Comparison of ENCODE assay signal across 8 cellular contexts in the genomic region with DNA sequence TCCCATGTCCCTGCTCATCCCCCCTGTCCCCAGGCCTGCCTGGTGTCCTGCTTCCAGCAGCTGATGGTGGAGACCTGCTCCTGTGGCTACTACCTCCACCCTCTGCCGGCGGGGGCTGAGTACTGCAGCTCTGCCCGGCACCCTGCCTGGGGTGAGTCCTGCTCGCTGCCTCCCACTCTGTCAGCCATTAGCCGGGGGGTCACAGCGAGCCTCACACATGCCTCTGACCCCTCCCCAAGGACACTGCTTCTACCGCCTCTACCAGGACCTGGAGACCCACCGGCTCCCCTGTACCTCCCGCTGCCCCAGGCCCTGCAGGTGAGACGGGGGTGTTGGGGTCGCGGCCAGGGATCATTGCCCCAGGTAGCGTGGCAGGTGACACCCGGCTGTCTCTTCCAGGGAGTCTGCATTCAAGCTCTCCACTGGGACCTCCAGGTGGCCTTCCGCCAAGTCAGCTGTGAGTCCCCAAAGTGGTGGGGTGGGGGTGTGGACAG. TPM values are rescaled to one million over a fixed set of nuclear protein-coding genes. Genes with fewer than 3 reads are reported as not detected.
DNase-seq lines count a peak whose midpoint lies in the region; ATAC-seq, FAIRE-seq and TF ChIP-seq lines count a peak whose summit lies in the region.

No MANE protein-coding gene starts in this region.

- ATAC-seq in GM12878 (peak; percentile 76), GM18873 (IDR thresholded peaks at IDR 0.05; ENCODE audit: low FRiP score, unreplicated experiment) (no peak)

- FAIRE-seq in GM12878 (lab: Jason Lieb, UNC): peak; percentile 77

- no peak overlapping the region for H2AFZ ChIP-seq in GM12878 (ENCODE audit: control insufficient read depth, low read depth, low read length)

- H3K9me3 ChIP-seq in CD8-positive, alpha-beta memory T cell (ENCODE audit: low read length): no peaks in the 10 kb centered on the region
- no peaks in the 10 kb centered on the region for H3K9me3 ChIP-seq in GM12878 (replicated peaks; ENCODE audit: control insufficient read depth, insufficient read depth, low read length)

- no peaks in the 10 kb centered on the region for H3K4me1 ChIP-seq in CD8-positive, alpha-beta memory T cell (ENCODE audit: insufficient read depth, low read length)
- H3K4me1 ChIP-seq in GM12878 (ENCODE audit: control insufficient read depth, insufficient read depth, low read length): no peaks in the 10 kb centered on the region

- H3K27me3 Mint-ChIP-seq in CD8-positive, alpha-beta memory T cell: no peaks in the 10 kb centered on the region

- no peaks in the 10 kb centered on the region for H3K9me3 Mint-ChIP-seq in CD8-positive, alpha-beta memory T cell

- H3K27ac Mint-ChIP-seq in CD8-positive, alpha-beta memory T cell: no peak overlapping the region

- in situ Hi-C loops in GM12878 (cut with MboI): no loop called here

- H3K9ac ChIP-seq in GM12878 (ENCODE audit: control insufficient read depth, insufficient read depth, low read length): no peak overlapping the region

- POLR2A ChIA-PET in CD8-positive, alpha-beta memory T cell (lab: Charles Lee): no interaction called here
- POLR2A ChIA-PET in GM12878 (lab: Charles Lee): no interaction called here

- H4K20me1 ChIP-seq in GM12878 (ENCODE audit: control insufficient read depth, insufficient read depth): no peaks in the 10 kb centered on the region

- H3K4me3 ChIP-seq in CD8-positive, alpha-beta memory T cell (ENCODE audit: low read length): no peak overlapping the region
- H3K4me3 ChIP-seq in GM12878: no peak overlapping the region
- H3K4me3 ChIP-seq in kidney epithelial cell (ENCODE audit: low read depth, low read length): no peak overlapping the region

- H3K36me3 Mint-ChIP-seq in CD8-positive, alpha-beta memory T cell: no peaks in the 10 kb centered on the region

- TF ChIP-seq POLR2A in GM12878 (IDR thresholded peaks at IDR 0.05; ENCODE audit: low read depth, low read length): no peak

- RAD21 ChIA-PET in GM12878 (lab: Charles Lee; ENCODE audit: unreplicated experiment): interaction anchor here (0.6 to 3.1 kb wide), 6 partner anchors 40 to 308 kb away, joined by 3 to 63 read pairs (median 10); no protein-coding TSS in a partner anchor

- no peaks in the 10 kb centered on the region for H3K27me3 ChIP-seq in CD8-positive, alpha-beta memory T cell (ENCODE audit: insufficient read depth, low read length, poor library complexity, severe bottlenecking)
- no peaks in the 10 kb centered on the region for H3K27me3 ChIP-seq in GM12878 (replicated peaks in 1 of 2; ENCODE audit: control insufficient read depth in 2 of 2, insufficient read depth in 2 of 2, low read length in 1 of 2)
- peaks cover 28% of the 10 kb centered on the region for H3K27me3 ChIP-seq in kidney epithelial cell (ENCODE audit: control insufficient read depth, insufficient read depth, low read length)

- H3K4me1 Mint-ChIP-seq in CD8-positive, alpha-beta memory T cell: peaks cover 0 to 4% (median 0%) of the 10 kb centered on the region in 3 donors

- no peak for TF ChIP-seq EP300 in GM12878 (IDR thresholded peaks at IDR 0.05; ENCODE audit: borderline replicate concordance in 1 of 2, control insufficient read depth in 1 of 2, low read depth in 2 of 2, low read length in 2 of 2)

- DNase-seq in CD8-positive, alpha-beta memory T cell: peak in 4 of 5 donors; percentile 36 to 67 (median 58)
- DNase-seq in HuH-7.5 (ENCODE audit: low spot score) (peak; percentile 96), T-helper 9 cell (peak; percentile 49), GM12878 (ENCODE audit: low read depth, low spot score) (no peak), kidney epithelial cell (ENCODE audit: low read depth) (no peak), posterior vena cava (ENCODE audit: low spot score) (no peak)
- DNase-seq in stimulated activated CD8-positive, alpha-beta memory T cell treated with anti-CD3 and anti-CD28 coated beads, Interleukin-7, amount 100 ng/mL, for 24 hours (ENCODE audit: low read depth): peak; percentile 47

- CTCF ChIA-PET in CD8-positive, alpha-beta memory T cell (lab: Charles Lee): interaction anchor here (1.6 to 2.7 kb wide), 2 partner anchors 10 to 169 kb away, joined by 6 to 52 read pairs; no protein-coding TSS in a partner anchor
- CTCF ChIA-PET in GM12878 (lab: Yijun Ruan, JAX): interaction anchor here (0.9 to 2.7 kb wide), 9 partner anchors 16 to 384 kb away, joined by 4 to 57 read pairs (median 5); partner anchors contain the start of gene UBE2J2

- no peak overlapping the region for H3K4me3 Mint-ChIP-seq in CD8-positive, alpha-beta memory T cell

- H3K27ac ChIP-seq in CD8-positive, alpha-beta memory T cell (ENCODE audit: low read depth, low read length): no peak overlapping the region
- no peak overlapping the region for H3K27ac ChIP-seq in GM12878 (ENCODE audit: control insufficient read depth, insufficient read depth)

- H3K36me3 ChIP-seq in CD8-positive, alpha-beta memory T cell (ENCODE audit: insufficient read depth, low read length): no peaks in the 10 kb centered on the region
- H3K36me3 ChIP-seq in GM12878 (ENCODE audit: control insufficient read depth in 2 of 2, insufficient read depth in 2 of 2, low read length in 1 of 2) (no peaks in the 10 kb centered on the region), kidney epithelial cell (ENCODE audit: control insufficient read depth, insufficient read depth, low read length) (no peaks in the 10 kb centered on the region)

- SMC1A ChIA-PET in GM12878 (lab: Charles Lee; ENCODE audit: uncharacterized antibody, unreplicated experiment): interaction anchor here (0.6 to 2.8 kb wide), 2 partner anchors 40 to 168 kb away, joined by 4 to 23 read pairs; no protein-coding TSS in a partner anchor

- no peaks in the 10 kb centered on the region for H3K79me2 ChIP-seq in GM12878 (ENCODE audit: control insufficient read depth, insufficient read depth, low read length)

- H3K4me2 ChIP-seq in GM12878 (ENCODE audit: control insufficient read depth, insufficient read depth): no peak overlapping the region

- WGBS in GM12878 (ENCODE audit: insufficient coverage, insufficient replicate concordance, low lambda C conversion rate, missing lambda C conversion rate): 65% methylated on average over 15 of the region's 15 CpGs

- peak; percentile 59 to 78 (median 68) for TF ChIP-seq CTCF in GM12878 (IDR thresholded peaks at IDR 0.05 in 2 of 3, conservative IDR thresholded peaks at IDR 0.05 in 1 of 3; ENCODE audit: control insufficient read depth in 2 of 3, extremely low read depth in 1 of 3, insufficient read depth in 1 of 3, low read depth in 3 of 3, low read length in 3 of 3)
- peak; percentile 78 for TF ChIP-seq CTCF in kidney epithelial cell (IDR thresholded peaks at IDR 0.05; ENCODE audit: insufficient read depth, low read length, poor library complexity, severe bottlenecking)

- TF ChIP-seq RAD21 in GM12878 (IDR thresholded peaks at IDR 0.05; ENCODE audit: insufficient read depth, low read depth, low read length): peak; percentile 38; the same call in 1 of the 2 replicates

- BruUV-seq in GM12878 (replicated peaks; lab: Mats Ljungman, UMichigan): no TSS peak

- intact Hi-C loops in GM12878 (cut with micrococcal nuclease; ENCODE audit: unreplicated experiment) (loop anchor here (2.0 kb wide), 2 partner anchors 167 to 257 kb away; no protein-coding TSS in a partner anchor), posterior vena cava (cut with DNase I) (loop anchor here (1.0 to 5.0 kb wide), 2 partner anchors 167 to 168 kb away; no protein-coding TSS in a partner anchor)

RNA-seq across cellular contexts. Expression of gene SCNN1D, which starts 10.0 kb away (rescaled TPM):
- total RNA-seq in CD8-positive, alpha-beta memory T cell: 1 to 10 TPM; 2.9 to 5.0 TPM
- 0.09 TPM for polyA plus RNA-seq in CD8-positive, alpha-beta memory T cell
- 1.4 and 1.6 TPM in 2 replicates for total RNA-seq in GM12878 (2013; cell fraction: nucleolus; rRNA removed)
- total RNA-seq in GM12878 (2014; rRNA removed) (0.60 and 0.85 TPM in 2 replicates), GM12878 (2014; rRNA removed; fragmentation: Illumina TruSeq; extraction: Trizol) (0.13 and 0.41 TPM in 2 replicates), GM12878 (2021) (1.9 and 2.3 TPM in 2 replicates), kidney epithelial cell (0.46 and 0.62 TPM in 2 replicates), posterior vena cava (1 to 10 TPM; 1.8 to 6.1 TPM)
- 0.21 TPM for polyA plus RNA-seq in GM12878 (2011; ENCODE audit: low read depth)
- polyA plus RNA-seq in GM12878 (2011; rRNA removed) (0.10 and 0.18 TPM in 2 replicates), GM12878 (2014; fragmentation: Illumina TruSeq; extraction: Trizol) (0.06 TPM in 1 of 2 replicates, not detected in the other), GM12878 (2014; fragmentation: Nextera tagmentation; extraction: Ambion mirVana) (under 1 TPM in 1 of 2 experiments, not detected in 1; 0.07 TPM), GM12878 (2014; rRNA removed) (2.0 and 2.3 TPM in 2 replicates), GM12878 (2016; fragmentation: Nextera tagmentation; extraction: Ambion mirVana) (under 1 TPM; 0.11 to 0.62 TPM)
- polyA plus RNA-seq in GM12878 (2011; cell fraction: cytosol; rRNA removed): 0.21 and 0.59 TPM in 2 replicates
- polyA plus RNA-seq in GM12878 (2011; cell fraction: nucleus; rRNA removed): 8.3 and 8.4 TPM in 2 replicates
- 2.0 and 2.1 TPM in 2 replicates for polyA plus RNA-seq in GM12878 (2012)
- polyA minus RNA-seq in GM12878 (2011; rRNA and poly(A)+ RNA removed): 0.31 TPM in 1 of 2 replicates, not detected in the other
- not detected in 2 replicates for polyA minus RNA-seq in GM12878 (2011; cell fraction: cytosol; rRNA and poly(A)+ RNA removed)
- 0.85 and 0.96 TPM in 2 replicates for polyA minus RNA-seq in GM12878 (2011; cell fraction: nucleus; rRNA and poly(A)+ RNA removed)

RNA-seq across cellular contexts. Expression of gene UBE2J2, which starts 16.6 kb away (rescaled TPM):
- 10 to 100 TPM; 76.7 to 79.3 TPM for total RNA-seq in CD8-positive, alpha-beta memory T cell
- 79.7 TPM for polyA plus RNA-seq in CD8-positive, alpha-beta memory T cell
- 69.9 and 74.2 TPM in 2 replicates for total RNA-seq in GM12878 (2013; cell fraction: nucleolus; rRNA removed)
- total RNA-seq in GM12878 (2014; rRNA removed) (45.6 and 55.4 TPM in 2 replicates), GM12878 (2014; rRNA removed; fragmentation: Illumina TruSeq; extraction: Trizol) (28.3 and 33.5 TPM in 2 replicates), GM12878 (2021) (52.0 and 57.1 TPM in 2 replicates), kidney epithelial cell (65.1 and 78.0 TPM in 2 replicates), posterior vena cava (10 to 100 TPM; 29.0 to 32.0 TPM)
- polyA plus RNA-seq in GM12878 (2011; ENCODE audit: low read depth): 12.1 TPM
- polyA plus RNA-seq in GM12878 (2011; rRNA removed) (24.3 and 27.0 TPM in 2 replicates), GM12878 (2014; fragmentation: Illumina TruSeq; extraction: Trizol) (38.3 and 43.1 TPM in 2 replicates), GM12878 (2014; fragmentation: Nextera tagmentation; extraction: Ambion mirVana) (1 to 10 TPM in 1 of 2 experiments, under 1 TPM in 1; 0.72 to 3.5 TPM), GM12878 (2014; rRNA removed) (63.0 and 65.0 TPM in 2 replicates), GM12878 (2016; fragmentation: Nextera tagmentation; extraction: Ambion mirVana) (10 to 100 TPM; 70.3 to 70.5 TPM)
- polyA plus RNA-seq in GM12878 (2011; cell fraction: cytosol; rRNA removed): 32.3 and 38.7 TPM in 2 replicates
- 41.8 and 58.0 TPM in 2 replicates for polyA plus RNA-seq in GM12878 (2011; cell fraction: nucleus; rRNA removed)
- 36.4 and 40.9 TPM in 2 replicates for polyA plus RNA-seq in GM12878 (2012)
- polyA minus RNA-seq in GM12878 (2011; rRNA and poly(A)+ RNA removed): 6.4 and 16.3 TPM in 2 replicates
- polyA minus RNA-seq in GM12878 (2011; cell fraction: cytosol; rRNA and poly(A)+ RNA removed): 11.9 and 13.4 TPM in 2 replicates
- polyA minus RNA-seq in GM12878 (2011; cell fraction: nucleus; rRNA and poly(A)+ RNA removed): 18.4 and 31.2 TPM in 2 replicates

RNA-seq across cellular contexts. Expression of gene ACAP3, which starts 17.4 kb away (rescaled TPM):
- total RNA-seq in CD8-positive, alpha-beta memory T cell: 10 to 100 TPM; 36.4 to 38.8 TPM
- polyA plus RNA-seq in CD8-positive, alpha-beta memory T cell: 6.9 TPM
- total RNA-seq in GM12878 (2013; cell fraction: nucleolus; rRNA removed): 33.1 and 35.9 TPM in 2 replicates
- 17.6 and 22.1 TPM in 2 replicates for total RNA-seq in GM12878 (2014; rRNA removed)
- 4.0 and 4.4 TPM in 2 replicates for total RNA-seq in GM12878 (2014; rRNA removed; fragmentation: Illumina TruSeq; extraction: Trizol)
- 29.8 and 34.2 TPM in 2 replicates for total RNA-seq in GM12878 (2021)
- 3.8 TPM for polyA plus RNA-seq in GM12878 (2011; ENCODE audit: low read depth)
- polyA plus RNA-seq in GM12878 (2011; rRNA removed): 4.6 and 8.3 TPM in 2 replicates
- 7.2 and 11.7 TPM in 2 replicates for polyA plus RNA-seq in GM12878 (2011; cell fraction: cytosol; rRNA removed)
- polyA plus RNA-seq in GM12878 (2011; cell fraction: nucleus; rRNA removed): 255 and 314 TPM in 2 replicates
- polyA plus RNA-seq in GM12878 (2012): 21.5 and 22.5 TPM in 2 replicates
- polyA plus RNA-seq in GM12878 (2014; fragmentation: Illumina TruSeq; extraction: Trizol): 0.62 and 4.5 TPM in 2 replicates
- under 1 TPM; 0.05 to 0.11 TPM for polyA plus RNA-seq in GM12878 (2014; fragmentation: Nextera tagmentation; extraction: Ambion mirVana)
- 28.1 and 32.7 TPM in 2 replicates for polyA plus RNA-seq in GM12878 (2014; rRNA removed)
- 10 to 100 TPM in 1 of 2 experiments, 1 to 10 TPM in 1; 5.9 to 10.9 TPM for polyA plus RNA-seq in GM12878 (2016; fragmentation: Nextera tagmentation; extraction: Ambion mirVana)
- polyA minus RNA-seq in GM12878 (2011; rRNA and poly(A)+ RNA removed): 11.4 and 14.2 TPM in 2 replicates
- polyA minus RNA-seq in GM12878 (2011; cell fraction: cytosol; rRNA and poly(A)+ RNA removed): 8.3 and 17.0 TPM in 2 replicates
- 20.7 and 27.7 TPM in 2 replicates for polyA minus RNA-seq in GM12878 (2011; cell fraction: nucleus; rRNA and poly(A)+ RNA removed)
- total RNA-seq in kidney epithelial cell: 37.9 and 43.1 TPM in 2 replicates
- 10 to 100 TPM; 40.9 to 50.9 TPM for total RNA-seq in posterior vena cava

RNA-seq across cellular contexts. Expression of gene PUSL1, which starts 18.1 kb away (rescaled TPM):
- total RNA-seq in CD8-positive, alpha-beta memory T cell: 10 to 100 TPM; 32.9 to 34.3 TPM
- 22.0 TPM for polyA plus RNA-seq in CD8-positive, alpha-beta memory T cell
- 17.6 and 24.8 TPM in 2 replicates for total RNA-seq in GM12878 (2013; cell fraction: nucleolus; rRNA removed)
- total RNA-seq in GM12878 (2014; rRNA removed) (21.3 and 28.4 TPM in 2 replicates), GM12878 (2014; rRNA removed; fragmentation: Illumina TruSeq; extraction: Trizol) (5.3 and 6.0 TPM in 2 replicates), GM12878 (2021) (26.0 and 27.2 TPM in 2 replicates), kidney epithelial cell (45.1 and 59.9 TPM in 2 replicates), posterior vena cava (10 to 100 TPM in 1 of 2 donors, 1 to 10 TPM in 1; 8.3 to 10.5 TPM)
- 3.3 TPM for polyA plus RNA-seq in GM12878 (2011; ENCODE audit: low read depth)
- polyA plus RNA-seq in GM12878 (2011; rRNA removed) (1.9 and 5.0 TPM in 2 replicates), GM12878 (2014; fragmentation: Illumina TruSeq; extraction: Trizol) (0.13 and 2.5 TPM in 2 replicates), GM12878 (2014; fragmentation: Nextera tagmentation; extraction: Ambion mirVana) (1 to 10 TPM in 1 of 2 experiments, under 1 TPM in 1; 0.16 to 1.5 TPM), GM12878 (2014; rRNA removed) (24.3 and 28.6 TPM in 2 replicates), GM12878 (2016; fragmentation: Nextera tagmentation; extraction: Ambion mirVana) (10 to 100 TPM; 27.5 to 28.4 TPM)
- 10.4 and 19.0 TPM in 2 replicates for polyA plus RNA-seq in GM12878 (2011; cell fraction: cytosol; rRNA removed)
- polyA plus RNA-seq in GM12878 (2011; cell fraction: nucleus; rRNA removed): 20.4 and 32.0 TPM in 2 replicates
- polyA plus RNA-seq in GM12878 (2012): 8.7 and 11.0 TPM in 2 replicates
- polyA minus RNA-seq in GM12878 (2011; rRNA and poly(A)+ RNA removed): 2.6 and 5.0 TPM in 2 replicates
- polyA minus RNA-seq in GM12878 (2011; cell fraction: cytosol; rRNA and poly(A)+ RNA removed): 4.4 and 6.0 TPM in 2 replicates
- 13.7 and 28.9 TPM in 2 replicates for polyA minus RNA-seq in GM12878 (2011; cell fraction: nucleus; rRNA and poly(A)+ RNA removed)

RNA-seq across cellular contexts. Expression of gene INTS11, which starts 34.2 kb away (rescaled TPM):
- total RNA-seq in CD8-positive, alpha-beta memory T cell: 100 to 1,000 TPM; 117 to 118 TPM
- 70.5 TPM for polyA plus RNA-seq in CD8-positive, alpha-beta memory T cell
- total RNA-seq in GM12878 (2013; cell fraction: nucleolus; rRNA removed): 160 and 166 TPM in 2 replicates
- total RNA-seq in GM12878 (2014; rRNA removed): 86.6 and 98.3 TPM in 2 replicates
- total RNA-seq in GM12878 (2014; rRNA removed; fragmentation: Illumina TruSeq; extraction: Trizol): 36.8 and 41.1 TPM in 2 replicates
- 87.3 and 104 TPM in 2 replicates for total RNA-seq in GM12878 (2021)
- 34.7 TPM for polyA plus RNA-seq in GM12878 (2011; ENCODE audit: low read depth)
- 43.9 and 78.4 TPM in 2 replicates for polyA plus RNA-seq in GM12878 (2011; rRNA removed)
- 134 and 137 TPM in 2 replicates for polyA plus RNA-seq in GM12878 (2011; cell fraction: cytosol; rRNA removed)
- polyA plus RNA-seq in GM12878 (2011; cell fraction: nucleus; rRNA removed): 386 and 456 TPM in 2 replicates
- 77.9 and 92.3 TPM in 2 replicates for polyA plus RNA-seq in GM12878 (2012)
- polyA plus RNA-seq in GM12878 (2014; fragmentation: Illumina TruSeq; extraction: Trizol): 55.2 and 64.2 TPM in 2 replicates
- 1 to 10 TPM; 2.5 to 9.4 TPM for polyA plus RNA-seq in GM12878 (2014; fragmentation: Nextera tagmentation; extraction: Ambion mirVana)
- polyA plus RNA-seq in GM12878 (2014; rRNA removed): 117 and 130 TPM in 2 replicates
- 10 to 100 TPM; 77.0 to 79.9 TPM for polyA plus RNA-seq in GM12878 (2016; fragmentation: Nextera tagmentation; extraction: Ambion mirVana)
- 67.1 and 96.1 TPM in 2 replicates for polyA minus RNA-seq in GM12878 (2011; rRNA and poly(A)+ RNA removed)
- polyA minus RNA-seq in GM12878 (2011; cell fraction: cytosol; rRNA and poly(A)+ RNA removed): 30.6 and 47.1 TPM in 2 replicates
- polyA minus RNA-seq in GM12878 (2011; cell fraction: nucleus; rRNA and poly(A)+ RNA removed): 46.7 and 94.2 TPM in 2 replicates
- 94.2 and 123 TPM in 2 replicates for total RNA-seq in kidney epithelial cell
- total RNA-seq in posterior vena cava: 10 to 100 TPM; 61.8 to 65.6 TPM

Comparison
In these comparisons a context has a peak if more than half of its experiments do, and no peak if none do; other contexts are left out.
1. DNase-seq: peak in CD8-positive, alpha-beta memory T cell (4 of 5), HuH-7.5 (single experiment), T-helper 9 cell (single experiment) and stimulated activated CD8-positive, alpha-beta memory T cell treated with anti-CD3 and anti-CD28 coated beads, Interleukin-7, amount 100 ng/mL, for 24 hours (single experiment); none in GM12878 (single experiment), kidney epithelial cell (single experiment) and posterior vena cava (single experiment).